ENCODE assay signal across 12 cellular contexts in the genomic region with DNA sequence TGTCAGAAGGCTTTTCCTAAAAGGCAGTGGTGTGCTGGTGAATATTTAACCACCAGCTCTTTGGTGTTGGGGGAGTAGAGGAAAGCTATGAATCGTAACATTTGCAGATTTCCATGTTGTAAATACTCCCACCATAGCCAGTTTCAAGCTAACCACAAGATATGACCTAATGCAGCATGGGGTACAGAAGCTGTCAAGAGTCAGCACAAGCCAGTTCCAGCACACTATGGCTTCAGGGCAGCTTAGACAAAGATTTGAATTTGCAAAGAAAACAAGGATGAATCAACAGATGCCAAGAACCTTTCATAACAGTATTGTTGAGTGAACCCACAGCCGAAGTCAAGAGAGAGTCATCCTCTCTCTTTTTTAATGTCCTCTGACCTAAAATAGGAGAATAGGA. TPM values are rescaled to one million over a fixed set of nuclear protein-coding genes. Genes with fewer than 3 reads are reported as not detected.
DNase-seq lines count a peak whose midpoint lies in the region; ATAC-seq, FAIRE-seq and TF ChIP-seq lines count a peak whose summit lies in the region.
"Had no signal": no experiment of that assay in that cellular context is flagged by ENCODE, and none has a peak within 500 bp of the region (broad histone marks: within the 10 kb centered on the region; RNA-seq: fewer than 3 reads in every experiment).

No MANE protein-coding gene starts in this region.

- peak; percentile 7 for DNase-seq in activated CD8-positive, alpha-beta T cell treated with anti-CD3 and anti-CD28 coated beads for 36 hours
- DNase-seq in activated CD8-positive, alpha-beta T cell treated with anti-CD3 and anti-CD28 coated beads, Interleukin-2, amount 10 ng/mL, durations not matched to agents 7 days and 5 days = no peak
- DNase-seq in RWPE2 (ENCODE audit: low spot score) (no peak), fibroblast of the conjunctiva (ENCODE audit: low read depth) (peak; percentile 60), stromal cell of bone marrow (ENCODE audit: low read depth) (peak; percentile 89), kidney (no peak), Ammon's horn (ENCODE audit: low spot score) (no peak)
- DNase-seq: activated T-cell treated with anti-CD3 and anti-CD28 coated beads, Interleukin-2, amount 50 U/mL, for 24 hours; NCI-H2081 treated with DMSO at 0.1 percent for 48 hours; stimulated activated CD4-positive, alpha-beta T cell treated with anti-CD3 and anti-CD28 coated beads, Interleukin-2, amount 100 ng/mL, for 24 hours had no signal

- no peak for TF ChIP-seq CTCF in activated CD8-positive, alpha-beta T cell treated with anti-CD3 and anti-CD28 coated beads for 36 hours (IDR thresholded peaks at IDR 0.05)
- TF ChIP-seq CTCF in RWPE2 (IDR thresholded peaks at IDR 0.05; ENCODE audit: poor library complexity, severe bottlenecking) (no peak), kidney (IDR thresholded peaks at IDR 0.05; ENCODE audit: borderline replicate concordance, extremely low read depth, insufficient read depth) (no peak)

- intact Hi-C loops in activated CD8-positive, alpha-beta T cell treated with anti-CD3 and anti-CD28 coated beads for 36 hours (cut with micrococcal nuclease) = no loop called here
- intact Hi-C loops in kidney (cut with DNase I) = no loop called here

- H3K36me3 ChIP-seq in RWPE2 (ENCODE audit: low read depth) (no peaks in the 10 kb centered on the region), kidney (ENCODE audit: control insufficient read depth in 1 of 2, insufficient read depth in 2 of 2, low read length in 2 of 2) (no peaks in the 10 kb centered on the region)

- no peaks in the 10 kb centered on the region for H3K27me3 ChIP-seq in RWPE2 (ENCODE audit: insufficient read depth, poor library complexity, severe bottlenecking)

- FAIRE-seq in kidney (lab: Jason Lieb, UNC) = no peak
- FAIRE-seq: A549 had no signal

- H3K4me1 ChIP-seq in RWPE2 (ENCODE audit: insufficient read depth, poor library complexity, severe bottlenecking) (peaks cover 11% of the 10 kb centered on the region), kidney (ENCODE audit: control insufficient read depth in 1 of 2, insufficient read depth in 1 of 2, low read depth in 1 of 2, low read length in 2 of 2) (peaks cover 0 to 6% of the 10 kb centered on the region in 2 donors)

- H3K27me3 Mint-ChIP-seq in activated CD8-positive, alpha-beta T cell treated with anti-CD3 and anti-CD28 coated beads for 36 hours = peaks cover 20% of the 10 kb centered on the region
- H3K27me3 Mint-ChIP-seq in activated CD8-positive, alpha-beta T cell treated with anti-CD3 and anti-CD28 coated beads, Interleukin-2, amount 10 ng/mL, durations not matched to agents 7 days and 5 days (ENCODE audit: low read depth) = peaks cover 18% of the 10 kb centered on the region

- CTCF ChIA-PET in activated CD8-positive, alpha-beta T cell treated with anti-CD3 and anti-CD28 coated beads for 36 hours (lab: Charles Lee) = interaction anchor here (3.9 to 6.8 kb wide), 2 partner anchors 9 to 17 kb away, joined by 15 to 34 read pairs; no protein-coding TSS in a partner anchor
- CTCF ChIA-PET in activated CD8-positive, alpha-beta T cell treated with anti-CD3 and anti-CD28 coated beads, Interleukin-2, amount 10 ng/mL, durations not matched to agents 7 days and 5 days (lab: Charles Lee) = interaction anchor here (1.0 to 1.1 kb wide), 2 partner anchors 17 to 18 kb away, joined by 3 to 4 read pairs; no protein-coding TSS in a partner anchor

- no peaks in the 10 kb centered on the region for H3K36me3 Mint-ChIP-seq in activated CD8-positive, alpha-beta T cell treated with anti-CD3 and anti-CD28 coated beads for 36 hours (ENCODE audit: low read depth)
- no peaks in the 10 kb centered on the region for H3K36me3 Mint-ChIP-seq in activated CD8-positive, alpha-beta T cell treated with anti-CD3 and anti-CD28 coated beads, Interleukin-2, amount 10 ng/mL, durations not matched to agents 7 days and 5 days (ENCODE audit: low read depth)

- H3K27ac ChIP-seq in RWPE2 (ENCODE audit: poor library complexity, severe bottlenecking) = no peak overlapping the region
- no peak overlapping the region for H3K27ac ChIP-seq in kidney (ENCODE audit: low read depth in 2 of 2, low read length in 2 of 2)
- H3K27ac ChIP-seq: A549 had no signal

- no peak overlapping the region for H3K4me3 Mint-ChIP-seq in activated CD8-positive, alpha-beta T cell treated with anti-CD3 and anti-CD28 coated beads for 36 hours
- H3K4me3 Mint-ChIP-seq in activated CD8-positive, alpha-beta T cell treated with anti-CD3 and anti-CD28 coated beads, Interleukin-2, amount 10 ng/mL, durations not matched to agents 7 days and 5 days = no peak overlapping the region
- H3K4me3 Mint-ChIP-seq: activated T-cell treated with anti-CD3 and anti-CD28 coated beads, Interleukin-2, amount 50 U/mL, for 24 hours had no signal

- peaks cover 2% of the 10 kb centered on the region for H3K4me1 Mint-ChIP-seq in activated CD8-positive, alpha-beta T cell treated with anti-CD3 and anti-CD28 coated beads for 36 hours (ENCODE audit: low read depth)
- H3K4me1 Mint-ChIP-seq in activated CD8-positive, alpha-beta T cell treated with anti-CD3 and anti-CD28 coated beads, Interleukin-2, amount 10 ng/mL, durations not matched to agents 7 days and 5 days (ENCODE audit: low read depth) = no peaks in the 10 kb centered on the region

- H3K4me3 ChIP-seq in RWPE2 (ENCODE audit: severe bottlenecking) (no peak overlapping the region), kidney (ENCODE audit: low read length in 2 of 2) (no peak overlapping the region)
- H3K4me3 ChIP-seq: A549 had no signal

- ATAC-seq in activated CD8-positive, alpha-beta T cell treated with anti-CD3 and anti-CD28 coated beads for 36 hours = peak; percentile 56
- no peak for ATAC-seq in activated CD8-positive, alpha-beta T cell treated with anti-CD3 and anti-CD28 coated beads, Interleukin-2, amount 10 ng/mL, durations not matched to agents 7 days and 5 days
- ATAC-seq in RWPE2 (ENCODE audit: low read depth) (peak; percentile 96), GM18867 (IDR thresholded peaks at IDR 0.05; ENCODE audit: unreplicated experiment) (no peak)
- ATAC-seq: A549 had no signal

- H3K9ac ChIP-seq in kidney (ENCODE audit: low read length in 2 of 2) = no peak overlapping the region

- POLR2A ChIA-PET in activated CD8-positive, alpha-beta T cell treated with anti-CD3 and anti-CD28 coated beads for 36 hours (lab: Charles Lee) = interaction anchor here (0.9 kb wide), 1 partner anchor 21 kb away, joined by 3 read pairs; no protein-coding TSS in a partner anchor
- POLR2A ChIA-PET in activated CD8-positive, alpha-beta T cell treated with anti-CD3 and anti-CD28 coated beads, Interleukin-2, amount 10 ng/mL, durations not matched to agents 7 days and 5 days (lab: Charles Lee) = no interaction called here

- H3K9me3 Mint-ChIP-seq in activated CD8-positive, alpha-beta T cell treated with anti-CD3 and anti-CD28 coated beads for 36 hours = peaks cover 3% of the 10 kb centered on the region
- no peaks in the 10 kb centered on the region for H3K9me3 Mint-ChIP-seq in activated CD8-positive, alpha-beta T cell treated with anti-CD3 and anti-CD28 coated beads, Interleukin-2, amount 10 ng/mL, durations not matched to agents 7 days and 5 days (ENCODE audit: insufficient read depth)
- H3K9me3 Mint-ChIP-seq: activated T-cell treated with anti-CD3 and anti-CD28 coated beads, Interleukin-2, amount 50 U/mL, for 24 hours had no signal

- H3K27ac Mint-ChIP-seq in activated CD8-positive, alpha-beta T cell treated with anti-CD3 and anti-CD28 coated beads for 36 hours = no peak overlapping the region
- no peak overlapping the region for H3K27ac Mint-ChIP-seq in activated CD8-positive, alpha-beta T cell treated with anti-CD3 and anti-CD28 coated beads, Interleukin-2, amount 10 ng/mL, durations not matched to agents 7 days and 5 days
- H3K27ac Mint-ChIP-seq: activated T-cell treated with anti-CD3 and anti-CD28 coated beads, Interleukin-2, amount 50 U/mL, for 24 hours had no signal

- no peaks in the 10 kb centered on the region for H3K9me3 ChIP-seq in RWPE2 (ENCODE audit: severe bottlenecking)
- H3K9me3 ChIP-seq in kidney (ENCODE audit: control insufficient read depth in 1 of 2, low read length in 2 of 2) = no peaks in the 10 kb centered on the region
- H3K9me3 ChIP-seq: A549 had no signal

RNA-seq across cellular contexts. Expression of a gene that starts 40.0 kb away (rescaled TPM):
- 10 to 100 TPM; 34.8 to 36.8 TPM for total RNA-seq in activated CD8-positive, alpha-beta T cell treated with anti-CD3 and anti-CD28 coated beads for 36 hours
- total RNA-seq in activated CD8-positive, alpha-beta T cell treated with anti-CD3 and anti-CD28 coated beads, Interleukin-2, amount 10 ng/mL, durations not matched to agents 7 days and 5 days = 10 to 100 TPM; 44.6 to 47.5 TPM
- 64.7 TPM for total RNA-seq in kidney
- 182 TPM for polyA plus RNA-seq in kidney (ENCODE audit: insufficient read depth, low read depth, low replicate concordance)

RNA-seq across cellular contexts. Expression of a gene that starts 46.8 kb away (rescaled TPM):
- total RNA-seq in activated CD8-positive, alpha-beta T cell treated with anti-CD3 and anti-CD28 coated beads for 36 hours = 1 to 10 TPM; 7.0 to 8.1 TPM
- 1 to 10 TPM; 3.4 to 4.5 TPM for total RNA-seq in activated CD8-positive, alpha-beta T cell treated with anti-CD3 and anti-CD28 coated beads, Interleukin-2, amount 10 ng/mL, durations not matched to agents 7 days and 5 days
- 17.5 TPM for total RNA-seq in kidney
- polyA plus RNA-seq in kidney (ENCODE audit: insufficient read depth, low read depth, low replicate concordance) = 6.3 TPM

Comparison
In these comparisons a context has a peak if more than half of its experiments do, and no peak if none do; other contexts are left out.
1. ATAC-seq: peak in activated CD8-positive, alpha-beta T cell treated with anti-CD3 and anti-CD28 coated beads for 36 hours (single experiment) and RWPE2 (single experiment); none in activated CD8-positive, alpha-beta T cell treated with anti-CD3 and anti-CD28 coated beads, Interleukin-2, amount 10 ng/mL, durations not matched to agents 7 days and 5 days (single experiment) and GM18867 (single experiment).
2. DNase-seq: peak in activated CD8-positive, alpha-beta T cell treated with anti-CD3 and anti-CD28 coated beads for 36 hours (single experiment), fibroblast of the conjunctiva (single experiment) and stromal cell of bone marrow (single experiment); none in activated CD8-positive, alpha-beta T cell treated with anti-CD3 and anti-CD28 coated beads, Interleukin-2, amount 10 ng/mL, durations not matched to agents 7 days and 5 days (single experiment), RWPE2 (single experiment), kidney (single experiment) and Ammon's horn (single experiment).